ENCODE assay signal across 23 cellular contexts in the genomic region with DNA sequence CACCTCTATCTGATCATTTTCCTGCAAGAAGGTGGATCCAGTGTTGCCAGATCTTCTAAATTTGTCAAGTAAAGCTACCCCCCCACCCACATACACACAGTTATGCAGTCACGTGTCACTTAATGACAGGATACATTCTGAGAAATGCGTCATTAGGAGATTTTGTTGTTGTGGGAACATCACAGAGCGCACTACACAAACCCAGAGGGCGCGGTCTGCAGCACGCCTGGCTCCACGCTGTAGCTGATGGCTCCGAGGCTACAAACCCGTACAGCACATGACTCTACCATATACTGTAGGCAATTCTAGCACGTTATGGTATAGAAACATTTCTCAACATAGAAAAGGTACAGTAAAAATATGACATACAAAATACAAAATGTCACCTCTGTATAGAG.
"Had no signal": no experiment of that assay in that cellular context is flagged by ENCODE, and none has a peak within 500 bp of the region (broad histone marks: within the 10 kb centered on the region; RNA-seq: fewer than 3 reads in every experiment).

No MANE protein-coding gene starts in this region.

- ATAC-seq: left colon; naive thymus-derived CD4-positive, alpha-beta T cell; pancreas; stimulated activated naive B cell treated with anti-CD40 and anti-IgM and Interleukin-4, amounts not matched to agents 10 μg/mL and 1 μg/mL and 100 μg/mL, for 72 hours had no signal

- H3K4me1 ChIP-seq: pancreas, prostate gland, transverse colon had no signal

- H3K27ac Mint-ChIP-seq: activated naive CD8-positive, alpha-beta T cell; activated T-helper 2 cell treated with anti-CD3 and anti-CD28 coated beads, Interferon-gamma antibody, Interleukin-2, Interleukin-4, amounts not matched to agents 10 μg/mL and 5 μg/mL and 100 μg/mL, durations not matched to agents 14 hours and 24 hours and 36 hours; immature natural killer cell; memory B cell; naive thymus-derived CD4-positive, alpha-beta T cell; stimulated activated naive B cell treated with anti-CD40 and anti-IgM and Interleukin-4, amounts not matched to agents 10 μg/mL and 1 μg/mL and 100 μg/mL, for 72 hours had no signal

- H3K36me3 ChIP-seq: pancreas, prostate gland, transverse colon had no signal

- H3K27me3 ChIP-seq: pancreas, transverse colon had no signal

- H3K4me3 Mint-ChIP-seq: activated naive CD8-positive, alpha-beta T cell; immature natural killer cell; memory B cell; naive thymus-derived CD4-positive, alpha-beta T cell; stimulated activated naive B cell treated with anti-CD40 and anti-IgM and Interleukin-4, amounts not matched to agents 10 μg/mL and 1 μg/mL and 100 μg/mL, for 72 hours had no signal

- H3K9me3 Mint-ChIP-seq: activated T-helper 2 cell treated with anti-CD3 and anti-CD28 coated beads, Interferon-gamma antibody, Interleukin-2, Interleukin-4, amounts not matched to agents 10 μg/mL and 5 μg/mL and 100 μg/mL, durations not matched to agents 14 hours and 24 hours and 36 hours; stimulated activated naive B cell treated with anti-CD40 and anti-IgM and Interleukin-4, amounts not matched to agents 10 μg/mL and 1 μg/mL and 100 μg/mL, for 72 hours had no signal

- DNase-seq: activated CD4-positive, alpha-beta T cell treated with anti-CD3 and anti-CD28 coated beads for 4 hours; activated CD4-positive, alpha-beta T cell treated with anti-CD3 and anti-CD28 coated beads, Interleukin-2, amount 50 U/mL, for 48 hours; activated CD4-positive, CD25-positive, alpha-beta regulatory T cell; activated naive CD4-positive, alpha-beta T cell treated with Interleukin-2 at 50 U/mL for 16 hours; activated T-cell treated with anti-CD3 and anti-CD28 coated beads, Interleukin-2, amount 50 U/mL, for 48 hours; anterior cingulate cortex; cerebellar nuclear complex; foreskin fibroblast; hippocampal formation; immature natural killer cell; kidney; left colon; midbrain; naive thymus-derived CD4-positive, alpha-beta T cell; stimulated activated CD4-positive, alpha-beta T cell treated with anti-CD3 and anti-CD28 coated beads, Interleukin-15, amount 100 ng/mL, for 24 hours; stimulated activated CD4-positive, alpha-beta T cell treated with anti-CD3 and anti-CD28 coated beads, Interleukin-2, amount 100 ng/mL, for 24 hours; stimulated activated naive B cell treated with anti-CD40 and anti-IgM and Interleukin-4, amounts not matched to agents 10 μg/mL and 1 μg/mL and 100 μg/mL, for 72 hours; transverse colon had no signal

- H3K36me3 Mint-ChIP-seq: activated naive CD8-positive, alpha-beta T cell; immature natural killer cell; memory B cell; naive thymus-derived CD4-positive, alpha-beta T cell; stimulated activated naive B cell treated with anti-CD40 and anti-IgM and Interleukin-4, amounts not matched to agents 10 μg/mL and 1 μg/mL and 100 μg/mL, for 72 hours had no signal

- H3K4me3 ChIP-seq: pancreas, prostate gland, transverse colon had no signal

- H3K27ac ChIP-seq: pancreas, prostate gland, transverse colon had no signal

- H3K9me3 ChIP-seq: pancreas, prostate gland, transverse colon had no signal

- H3K4me1 Mint-ChIP-seq: immature natural killer cell; memory B cell; naive thymus-derived CD4-positive, alpha-beta T cell; stimulated activated naive B cell treated with anti-CD40 and anti-IgM and Interleukin-4, amounts not matched to agents 10 μg/mL and 1 μg/mL and 100 μg/mL, for 72 hours had no signal
